8 cellular contexts compared by ENCODE assay signal in genomic region chr11:96267490-96268010, GRCh38.
DNase-seq lines count a peak whose midpoint lies in the region; ATAC-seq and TF ChIP-seq lines count a peak whose summit lies in the region.

No MANE protein-coding gene starts in this region.

- DNase-seq in T-helper 2 cell (peak in 3 of 5 experiments; percentile 10 to 61 (median 22)), left cardiac atrium (no peak), tibial artery (no peak), retina (no peak), left colon (no peak), foreskin melanocyte (no peak)

- peak overlapping the region; percentile 40 for H3K27ac ChIP-seq in tibial artery

- peaks cover 0 to 60% (median 46%) of the 10 kb centered on the region in 4 donors for H3K4me1 ChIP-seq in tibial artery

- intact Hi-C loops in left cardiac atrium (cut with DNase I) = no loop called here
- intact Hi-C loops in tibial artery (cut with DNase I; ENCODE audit: low total_unique reads) = loop anchor here (10.0 kb wide), 1 partner anchor 103 kb away; no protein-coding TSS in a partner anchor
- intact Hi-C loops in left colon (cut with DNase I, micrococcal nuclease) = no loop called here

- ATAC-seq in GM18861 (IDR thresholded peaks at IDR 0.05; ENCODE audit: unreplicated experiment) (peak; percentile 88), HG02642 (IDR thresholded peaks at IDR 0.05; ENCODE audit: poor library complexity, unreplicated experiment) (peak; percentile 97), left cardiac atrium (peak; percentile 24 to 27), left colon (no peak)

- no peak overlapping the region for H3K4me3 ChIP-seq in tibial artery

- TF ChIP-seq CTCF in tibial artery (IDR thresholded peaks at IDR 0.05) = no peak

- no peaks in the 10 kb centered on the region for H3K27me3 ChIP-seq in tibial artery

- H3K9me3 ChIP-seq in tibial artery = no peaks in the 10 kb centered on the region

- no peaks in the 10 kb centered on the region for H3K36me3 ChIP-seq in tibial artery

Comparison
In these comparisons a context has a peak if more than half of its experiments do, and no peak if none do; other contexts are left out.
1. DNase-seq: peak in T-helper 2 cell (3 of 5); none in left cardiac atrium (single experiment), tibial artery (0 of 2), retina (single experiment), left colon (0 of 2) and foreskin melanocyte (single experiment).